Comparison of ENCODE assay signal across 1 cellular context in genomic region chr10:76308946-76309529, GRCh38.
TF ChIP-seq lines count a peak whose summit lies in the region.

No MANE protein-coding gene starts in this region.

TF ChIP-seq in GM23338, 12 proteins besides CTCF, POLR2A, EP300 and RAD21 (continued from another document):
- TF ChIP-seq REST (IDR thresholded peaks at IDR 0.05; ENCODE audit: unreplicated experiment) (no peak), CREB1 (CRISPR knock-in tag; IDR thresholded peaks at IDR 0.05; ENCODE audit: low read depth) (no peak), STAT1 (IDR thresholded peaks at IDR 0.05; ENCODE audit: unreplicated experiment) (no peak), ETS1 (IDR thresholded peaks at IDR 0.05) (no peak), ZNF114 (CRISPR knock-in tag; IDR thresholded peaks at IDR 0.05) (no peak), ZNF331 (CRISPR knock-in tag; IDR thresholded peaks at IDR 0.05; ENCODE audit: low read depth) (no peak), NANOG (IDR thresholded peaks at IDR 0.05; ENCODE audit: borderline replicate concordance) (no peak), EZH2phosphoT487 (IDR thresholded peaks at IDR 0.05; ENCODE audit: unreplicated experiment) (no peak), ZNF462 (CRISPR knock-in tag; IDR thresholded peaks at IDR 0.05) (no peak)
TF ChIP-seq in GM23338: peak in this region for 0.
